ENCODE assay signal across 25 cellular contexts in genomic region chr9:34599546-34599945, GRCh38. TPM values are rescaled to one million over a fixed set of nuclear protein-coding genes. Genes with fewer than 3 reads are reported as not detected.
DNase-seq lines count a peak whose midpoint lies in the region; ATAC-seq, FAIRE-seq and TF ChIP-seq lines count a peak whose summit lies in the region.
"Had no signal": no experiment of that assay in that cellular context is flagged by ENCODE, and none has a peak within 500 bp of the region (broad histone marks: within the 10 kb centered on the region; RNA-seq: fewer than 3 reads in every experiment).

No MANE protein-coding gene starts in this region.

- no TSS peak for BruUV-seq in K562 (replicated peaks; lab: Mats Ljungman, UMichigan)

- no peak for TF ChIP-seq RAD21 in SK-N-SH (IDR thresholded peaks at IDR 0.05; ENCODE audit: low read length)
- 0 out of 4 replicates have a peak, but pooled peaks of 1 of the 2 experiments have one; percentile 10 for TF ChIP-seq RAD21 in K562 (CRISPR knock-in tag; conservative IDR thresholded peaks at IDR 0.05 in 1 of 2, IDR thresholded peaks at IDR 0.05 in 1 of 2)

- H3K4me1 ChIP-seq in SK-N-SH (ENCODE audit: control insufficient read depth in 1 of 2, insufficient read depth in 2 of 2, low read depth in 1 of 2, low read length in 1 of 2) (peaks cover 0 to 7% of the 10 kb centered on the region in 2 experiments; a peak in 1 of 4 replicates), K562 (replicated peaks in 1 of 2; ENCODE audit: control insufficient read depth in 2 of 2, insufficient read depth in 2 of 2, low read length in 2 of 2) (peaks cover 0 to 4% of the 10 kb centered on the region in 2 experiments; a peak in 1 of 5 replicates)
- H3K4me1 ChIP-seq: A549 had no signal

- TF ChIP-seq CTCF in SK-N-SH (IDR thresholded peaks at IDR 0.05) (no peak), K562 (IDR thresholded peaks at IDR 0.05 in 2 of 3, conservative IDR thresholded peaks at IDR 0.05 in 1 of 3; ENCODE audit: insufficient read depth in 2 of 3, low read depth in 1 of 3, low read length in 3 of 3) (no peak)

- H3K9ac ChIP-seq in SK-N-SH (no peak overlapping the region), K562 (ENCODE audit: insufficient read depth in 1 of 2, low read depth in 2 of 2, low read length in 2 of 2) (no peak overlapping the region)
- H3K9ac ChIP-seq: GM23248 had no signal

- no peak overlapping the region for H3K4me3 ChIP-seq in SK-N-SH (ENCODE audit: low read depth in 2 of 2, low read length in 1 of 2)
- H3K4me3 ChIP-seq in K562: no peak overlapping the region
- H3K4me3 ChIP-seq: A549, GM23248 had no signal

- no peaks in the 10 kb centered on the region for H3K9me3 ChIP-seq in SK-N-SH
- H3K9me3 ChIP-seq in K562 (replicated peaks; ENCODE audit: control insufficient read depth, insufficient read depth, low read depth, low read length): no peaks in the 10 kb centered on the region
- H3K9me3 ChIP-seq: A549 had no signal

- H4K20me1 ChIP-seq in SK-N-SH (ENCODE audit: insufficient read depth) (no peaks in the 10 kb centered on the region), K562 (replicated peaks; ENCODE audit: control insufficient read depth, insufficient read depth, low read length) (peaks cover 10% of the 10 kb centered on the region; the same call in 1 of the 2 replicates)

- H3K79me2 ChIP-seq in SK-N-SH (ENCODE audit: insufficient read depth) (no peaks in the 10 kb centered on the region), K562 (ENCODE audit: control insufficient read depth, insufficient read depth, low read length) (no peaks in the 10 kb centered on the region)

- no peak overlapping the region for H2AFZ ChIP-seq in SK-N-SH (ENCODE audit: low read depth)
- H2AFZ ChIP-seq in K562 (ENCODE audit: low read depth, low read length): no peak overlapping the region
- H2AFZ ChIP-seq: GM23248 had no signal

- CTCF ChIA-PET in SK-N-SH (lab: Yijun Ruan, JAX) (interaction anchor here (0.8 to 4.8 kb wide), 11 partner anchors 13 to 254 kb away, joined by 3 to 55 read pairs (median 4); partner anchors contain the start of gene RPP25L), K562 (lab: Yijun Ruan, JAX; ENCODE audit: low intra/inter-chr PET ratio) (no interaction called here)

- no peak overlapping the region for H3K4me2 ChIP-seq in SK-N-SH
- H3K4me2 ChIP-seq in K562 (ENCODE audit: insufficient read depth, low read length): no peak overlapping the region
- H3K4me2 ChIP-seq: A549 had no signal

- in situ Hi-C loops in K562 (cut with MboI): no loop called here

- no peak for TF ChIP-seq EP300 in SK-N-SH (IDR thresholded peaks at IDR 0.05; ENCODE audit: borderline replicate concordance in 1 of 2, low read depth in 1 of 2, low read length in 1 of 2)
- TF ChIP-seq EP300 in K562 (IDR thresholded peaks at IDR 0.05; ENCODE audit: low read length): no peak

- ATAC-seq in SK-N-SH treated with all-trans-retinoic acid at 6 μM for 48 hours (no peak), K562 (peak; percentile 41; the same call in 2 of the 3 replicates), HG03432 (IDR thresholded peaks at IDR 0.05; ENCODE audit: unreplicated experiment) (no peak)
- ATAC-seq: A549 had no signal

- H3F3A ChIP-seq in SK-N-SH (replicated peaks; ENCODE audit: insufficient read depth): no peaks in the 10 kb centered on the region

- no peak for TF ChIP-seq POLR2A in K562 (conservative IDR thresholded peaks at IDR 0.05)

- no peaks in the 10 kb centered on the region for H3K9me2 ChIP-seq in SK-N-SH

- H3K9me1 ChIP-seq in K562 (ENCODE audit: control insufficient read depth, insufficient read depth, low read length): no peaks in the 10 kb centered on the region

- peak; percentile 60 for DNase-seq in SK-N-SH
- DNase-seq in K562 (ENCODE audit: extremely low read depth in 1 of 4, low spot score in 3 of 4): peak in 1 of 4 experiments; percentile 43
- DNase-seq in myocyte (ENCODE audit: low read depth): peak; percentile 44
- no peak for DNase-seq in AG08396 (ENCODE audit: low spot score)
- DNase-seq in stimulated activated CD4-positive, alpha-beta T cell treated with anti-CD3 and anti-CD28 coated beads, Interleukin-1b, Interleukin-23, amount 100 ng/mL, for 48 hours: no peak
- DNase-seq: 8988T; ACHN; C1 segment of cervical spinal cord; Calu3; CD4-positive, alpha-beta memory T cell; COR-L47; DMS53; DMS79 treated with DMSO at 0.1 percent for 48 hours; GF-D8; GM23248; H7; HCEC 1CT had no signal

- H3K27ac ChIP-seq in SK-N-SH (ENCODE audit: low read depth in 2 of 2, low read length in 1 of 2) (no peak overlapping the region), K562 (ENCODE audit: extremely low read depth, low read depth, low read length) (no peak overlapping the region)
- H3K27ac ChIP-seq: A549, GM23248 had no signal

- POLR2A ChIA-PET in SK-N-SH (lab: Yijun Ruan, JAX) (no interaction called here), K562 (lab: Yijun Ruan, JAX) (interaction anchor here (0.6 to 1.2 kb wide), 4 partner anchors 16 to 169 kb away, joined by 3 to 4 read pairs (median 4); no protein-coding TSS in a partner anchor)

- no peak for FAIRE-seq in K562 (lab: Jason Lieb, UNC)
- FAIRE-seq: A549, GM12891, GM18507, H1 had no signal

- 57% methylated on average over 1 of the region's 1 CpG for WGBS in SK-N-SH (ENCODE audit: low lambda C conversion rate)
- WGBS in K562 (ENCODE audit: insufficient coverage, low coverage, missing lambda C conversion rate): 0% methylated on average over 1 of the region's 1 CpG

- intact Hi-C loops in K562 (cut with micrococcal nuclease): loop anchor here (2.0 kb wide), 1 partner anchor 27 kb away; no protein-coding TSS in a partner anchor

- H3K36me3 ChIP-seq in SK-N-SH (replicated peaks in 1 of 2; ENCODE audit: control insufficient read depth in 1 of 2, insufficient read depth in 2 of 2, low read length in 1 of 2): no peaks in the 10 kb centered on the region
- H3K36me3 ChIP-seq in K562 (ENCODE audit: control insufficient read depth, insufficient read depth, low read length): no peaks in the 10 kb centered on the region

- H3K27me3 ChIP-seq in SK-N-SH (ENCODE audit: insufficient read depth): no peaks in the 10 kb centered on the region; the same call in 1 of the 2 replicates
- no peaks in the 10 kb centered on the region for H3K27me3 ChIP-seq in K562 (ENCODE audit: control insufficient read depth in 2 of 2, insufficient read depth in 2 of 2, low read length in 2 of 2)

RNA-seq across cellular contexts. Expression of gene CNTFR, which starts 10.0 kb away (rescaled TPM):
- 1.8 and 3.7 TPM in 2 replicates for polyA plus RNA-seq in SK-N-SH (2012; rRNA removed)
- 2.5 and 5.0 TPM in 2 replicates for polyA plus RNA-seq in SK-N-SH (2012; cell fraction: cytosol; rRNA removed)
- 1.2 and 2.3 TPM in 2 replicates for polyA plus RNA-seq in SK-N-SH (2012; cell fraction: nucleus; rRNA removed)
- not detected in 2 replicates for total RNA-seq in K562 (2011; cell fraction: chromatin; rRNA removed; ENCODE audit: low replicate concordance)
- total RNA-seq in K562 (2011; cell fraction: nucleolus; rRNA removed): not detected in 2 replicates
- not detected in 2 replicates for total RNA-seq in K562 (2011; cell fraction: nucleoplasm; rRNA removed)
- not detected in 2 replicates for total RNA-seq in K562 (2014; rRNA removed)
- total RNA-seq in K562 (2014; rRNA removed; fragmentation: Illumina TruSeq; extraction: Trizol): not detected in 2 replicates
- total RNA-seq in K562 (2015; rRNA removed; fragmentation: Illumina TruSeq; extraction: Trizol): not detected in 2 replicates
- total RNA-seq in K562 (2021): not detected in 2 replicates
- not detected in 2 replicates for polyA plus RNA-seq in K562 (2011; rRNA removed)
- polyA plus RNA-seq in K562 (2011; cell fraction: cytosol; rRNA removed): not detected in 2 replicates
- polyA plus RNA-seq in K562 (2011; cell fraction: nucleus; rRNA removed): not detected in 2 replicates
- polyA plus RNA-seq in K562 (2012): not detected in 2 replicates
- polyA plus RNA-seq in K562 (2014; fragmentation: Illumina TruSeq; extraction: Trizol): not detected in 2 replicates
- not detected for polyA plus RNA-seq in K562 (2014; fragmentation: Nextera tagmentation; extraction: Ambion mirVana)
- not detected in 2 replicates for polyA plus RNA-seq in K562 (2014; rRNA removed)
- not detected in 2 replicates for polyA minus RNA-seq in K562 (2011; rRNA and poly(A)+ RNA removed)
- not detected in 2 replicates for polyA minus RNA-seq in K562 (2011; cell fraction: cytosol; rRNA and poly(A)+ RNA removed)
- polyA minus RNA-seq in K562 (2011; cell fraction: nucleus; rRNA and poly(A)+ RNA removed): not detected in 2 replicates
- 0.05 TPM in 1 of 2 replicates, not detected in the other for total RNA-seq in myocyte
- polyA plus RNA-seq in myocyte (2012): not detected
- total RNA-seq: Calu3; CD4-positive, alpha-beta memory T cell; Daoy; GM23248 had no signal
- polyA plus RNA-seq: CD4-positive, alpha-beta memory T cell; GM23248 had no signal

RNA-seq across cellular contexts. Expression of gene RPP25L, which starts 12.4 kb away (rescaled TPM):
- 46.3 and 47.6 TPM in 2 replicates for polyA plus RNA-seq in SK-N-SH (2012; rRNA removed)
- polyA plus RNA-seq in SK-N-SH (2012; cell fraction: cytosol; rRNA removed): 22.6 and 32.3 TPM in 2 replicates
- polyA plus RNA-seq in SK-N-SH (2012; cell fraction: nucleus; rRNA removed): 21.7 and 29.2 TPM in 2 replicates
- 4.8 and 13.1 TPM in 2 replicates for total RNA-seq in K562 (2011; cell fraction: chromatin; rRNA removed; ENCODE audit: low replicate concordance)
- total RNA-seq in K562 (2011; cell fraction: nucleolus; rRNA removed): 24.3 and 25.9 TPM in 2 replicates
- 14.3 and 16.9 TPM in 2 replicates for total RNA-seq in K562 (2011; cell fraction: nucleoplasm; rRNA removed)
- 42.0 and 51.6 TPM in 2 replicates for total RNA-seq in K562 (2014; rRNA removed)
- 12.1 and 19.1 TPM in 2 replicates for total RNA-seq in K562 (2014; rRNA removed; fragmentation: Illumina TruSeq; extraction: Trizol)
- 24.6 and 25.4 TPM in 2 replicates for total RNA-seq in K562 (2015; rRNA removed; fragmentation: Illumina TruSeq; extraction: Trizol)
- total RNA-seq in K562 (2021): 34.9 and 38.2 TPM in 2 replicates
- 31.5 and 36.7 TPM in 2 replicates for polyA plus RNA-seq in K562 (2011; rRNA removed)
- 43.6 and 104 TPM in 2 replicates for polyA plus RNA-seq in K562 (2011; cell fraction: cytosol; rRNA removed)
- polyA plus RNA-seq in K562 (2011; cell fraction: nucleus; rRNA removed): 25.2 and 35.0 TPM in 2 replicates
- 38.1 and 40.0 TPM in 2 replicates for polyA plus RNA-seq in K562 (2012)
- polyA plus RNA-seq in K562 (2014; fragmentation: Illumina TruSeq; extraction: Trizol): 19.7 and 39.2 TPM in 2 replicates
- 10 to 100 TPM; 16.3 to 29.0 TPM for polyA plus RNA-seq in K562 (2014; fragmentation: Nextera tagmentation; extraction: Ambion mirVana)
- polyA plus RNA-seq in K562 (2014; rRNA removed): 43.7 and 48.2 TPM in 2 replicates
- polyA minus RNA-seq in K562 (2011; rRNA and poly(A)+ RNA removed): 6.4 and 8.7 TPM in 2 replicates
- polyA minus RNA-seq in K562 (2011; cell fraction: cytosol; rRNA and poly(A)+ RNA removed): 15.8 and 16.4 TPM in 2 replicates
- 8.1 and 13.2 TPM in 2 replicates for polyA minus RNA-seq in K562 (2011; cell fraction: nucleus; rRNA and poly(A)+ RNA removed)
- total RNA-seq in myocyte: 26.1 and 39.4 TPM in 2 replicates
- 27.2 TPM for polyA plus RNA-seq in myocyte (2012)

RNA-seq across cellular contexts. Expression of gene DCTN3, which starts 20.7 kb away (rescaled TPM):
- polyA plus RNA-seq in SK-N-SH (2012; rRNA removed) (210 and 300 TPM in 2 replicates), K562 (2011; rRNA removed) (44.5 and 76.3 TPM in 2 replicates), K562 (2014; fragmentation: Illumina TruSeq; extraction: Trizol) (41.9 and 47.0 TPM in 2 replicates), K562 (2014; fragmentation: Nextera tagmentation; extraction: Ambion mirVana) (10 to 100 TPM; 11.0 to 26.2 TPM), K562 (2014; rRNA removed) (45.1 and 49.2 TPM in 2 replicates)
- polyA plus RNA-seq in SK-N-SH (2012; cell fraction: cytosol; rRNA removed): 232 and 236 TPM in 2 replicates
- polyA plus RNA-seq in SK-N-SH (2012; cell fraction: nucleus; rRNA removed): 163 and 193 TPM in 2 replicates
- 25.9 and 51.8 TPM in 2 replicates for total RNA-seq in K562 (2011; cell fraction: chromatin; rRNA removed; ENCODE audit: low replicate concordance)
- total RNA-seq in K562 (2011; cell fraction: nucleolus; rRNA removed): 32.0 and 36.7 TPM in 2 replicates
- total RNA-seq in K562 (2011; cell fraction: nucleoplasm; rRNA removed): 37.9 and 46.9 TPM in 2 replicates
- total RNA-seq in K562 (2014; rRNA removed) (50.8 and 74.8 TPM in 2 replicates), K562 (2014; rRNA removed; fragmentation: Illumina TruSeq; extraction: Trizol) (30.8 and 31.3 TPM in 2 replicates), K562 (2015; rRNA removed; fragmentation: Illumina TruSeq; extraction: Trizol) (37.2 and 38.2 TPM in 2 replicates), K562 (2021) (51.0 and 53.4 TPM in 2 replicates), myocyte (57.2 and 98.8 TPM in 2 replicates)
- polyA plus RNA-seq in K562 (2011; cell fraction: cytosol; rRNA removed): 55.4 and 58.3 TPM in 2 replicates
- 73.3 and 73.7 TPM in 2 replicates for polyA plus RNA-seq in K562 (2011; cell fraction: nucleus; rRNA removed)
- polyA plus RNA-seq in K562 (2012): 80.4 and 98.2 TPM in 2 replicates
- polyA minus RNA-seq in K562 (2011; rRNA and poly(A)+ RNA removed): 23.0 and 41.7 TPM in 2 replicates
- 12.4 and 19.5 TPM in 2 replicates for polyA minus RNA-seq in K562 (2011; cell fraction: cytosol; rRNA and poly(A)+ RNA removed)
- polyA minus RNA-seq in K562 (2011; cell fraction: nucleus; rRNA and poly(A)+ RNA removed): 20.6 and 25.7 TPM in 2 replicates
- 142 TPM for polyA plus RNA-seq in myocyte (2012)

RNA-seq across cellular contexts. Expression of gene ARID3C, which starts 29.3 kb away (rescaled TPM):
- polyA plus RNA-seq in SK-N-SH (2012; rRNA removed): 0.08 and 0.11 TPM in 2 replicates
- polyA plus RNA-seq in SK-N-SH (2012; cell fraction: cytosol; rRNA removed): 0.09 and 0.13 TPM in 2 replicates
- polyA plus RNA-seq in SK-N-SH (2012; cell fraction: nucleus; rRNA removed): 0.29 and 0.38 TPM in 2 replicates
- total RNA-seq in K562 (2011; cell fraction: chromatin; rRNA removed; ENCODE audit: low replicate concordance): not detected in 2 replicates
- total RNA-seq in K562 (2011; cell fraction: nucleolus; rRNA removed): not detected in 2 replicates
- total RNA-seq in K562 (2011; cell fraction: nucleoplasm; rRNA removed): not detected in 2 replicates
- total RNA-seq in K562 (2014; rRNA removed): not detected in 2 replicates
- not detected in 2 replicates for total RNA-seq in K562 (2014; rRNA removed; fragmentation: Illumina TruSeq; extraction: Trizol)
- not detected in 2 replicates for total RNA-seq in K562 (2015; rRNA removed; fragmentation: Illumina TruSeq; extraction: Trizol)
- not detected in 2 replicates for total RNA-seq in K562 (2021)
- polyA plus RNA-seq in K562 (2011; rRNA removed): not detected in 2 replicates
- polyA plus RNA-seq in K562 (2011; cell fraction: cytosol; rRNA removed): not detected in 2 replicates
- polyA plus RNA-seq in K562 (2011; cell fraction: nucleus; rRNA removed): not detected in 2 replicates
- not detected in 2 replicates for polyA plus RNA-seq in K562 (2012)
- polyA plus RNA-seq in K562 (2014; fragmentation: Illumina TruSeq; extraction: Trizol): not detected in 2 replicates
- polyA plus RNA-seq in K562 (2014; fragmentation: Nextera tagmentation; extraction: Ambion mirVana): not detected
- polyA plus RNA-seq in K562 (2014; rRNA removed): not detected in 2 replicates
- not detected in 2 replicates for polyA minus RNA-seq in K562 (2011; rRNA and poly(A)+ RNA removed)
- not detected in 2 replicates for polyA minus RNA-seq in K562 (2011; cell fraction: cytosol; rRNA and poly(A)+ RNA removed)
- polyA minus RNA-seq in K562 (2011; cell fraction: nucleus; rRNA and poly(A)+ RNA removed): not detected in 2 replicates
- total RNA-seq in myocyte: 0.16 TPM in 1 of 2 replicates, not detected in the other
- not detected for polyA plus RNA-seq in myocyte (2012)
- total RNA-seq: Calu3; CD4-positive, alpha-beta memory T cell; Daoy; H1; H7 had no signal
- polyA plus RNA-seq: BJ; CD4-positive, alpha-beta memory T cell; GM23248 had no signal

RNA-seq across cellular contexts. Expression of gene SIGMAR1, which starts 38.0 kb away (rescaled TPM):
- 73.7 and 79.0 TPM in 2 replicates for polyA plus RNA-seq in SK-N-SH (2012; rRNA removed)
- 50.9 and 78.9 TPM in 2 replicates for polyA plus RNA-seq in SK-N-SH (2012; cell fraction: cytosol; rRNA removed)
- 37.3 and 41.3 TPM in 2 replicates for polyA plus RNA-seq in SK-N-SH (2012; cell fraction: nucleus; rRNA removed)
- 21.4 and 50.2 TPM in 2 replicates for total RNA-seq in K562 (2011; cell fraction: chromatin; rRNA removed; ENCODE audit: low replicate concordance)
- total RNA-seq in K562 (2011; cell fraction: nucleolus; rRNA removed): 73.4 and 78.2 TPM in 2 replicates
- 74.2 and 94.8 TPM in 2 replicates for total RNA-seq in K562 (2011; cell fraction: nucleoplasm; rRNA removed)
- total RNA-seq in K562 (2014; rRNA removed): 43.0 and 57.5 TPM in 2 replicates
- total RNA-seq in K562 (2014; rRNA removed; fragmentation: Illumina TruSeq; extraction: Trizol): 31.4 and 33.5 TPM in 2 replicates
- total RNA-seq in K562 (2015; rRNA removed; fragmentation: Illumina TruSeq; extraction: Trizol): 29.9 and 31.2 TPM in 2 replicates
- 50.4 and 55.8 TPM in 2 replicates for total RNA-seq in K562 (2021)
- 22.1 and 35.2 TPM in 2 replicates for polyA plus RNA-seq in K562 (2011; rRNA removed)
- 27.7 and 82.4 TPM in 2 replicates for polyA plus RNA-seq in K562 (2011; cell fraction: cytosol; rRNA removed)
- 21.6 and 54.1 TPM in 2 replicates for polyA plus RNA-seq in K562 (2011; cell fraction: nucleus; rRNA removed)
- 38.6 and 45.7 TPM in 2 replicates for polyA plus RNA-seq in K562 (2012)
- 75.2 and 80.0 TPM in 2 replicates for polyA plus RNA-seq in K562 (2014; fragmentation: Illumina TruSeq; extraction: Trizol)
- 10 to 100 TPM in 1 of 2 experiments, 1 to 10 TPM in 1; 6.9 to 16.4 TPM for polyA plus RNA-seq in K562 (2014; fragmentation: Nextera tagmentation; extraction: Ambion mirVana)
- polyA plus RNA-seq in K562 (2014; rRNA removed): 56.6 and 57.5 TPM in 2 replicates
- polyA minus RNA-seq in K562 (2011; rRNA and poly(A)+ RNA removed): 11.8 and 22.6 TPM in 2 replicates
- polyA minus RNA-seq in K562 (2011; cell fraction: cytosol; rRNA and poly(A)+ RNA removed): 19.7 and 24.0 TPM in 2 replicates
- 16.7 and 20.7 TPM in 2 replicates for polyA minus RNA-seq in K562 (2011; cell fraction: nucleus; rRNA and poly(A)+ RNA removed)
- 103 and 122 TPM in 2 replicates for total RNA-seq in myocyte
- polyA plus RNA-seq in myocyte (2012): 98.8 TPM

Comparison
In these comparisons a context has a peak if more than half of its experiments do, and no peak if none do; other contexts are left out.
1. DNase-seq: peak in SK-N-SH (single experiment) and myocyte (single experiment); none in AG08396 (single experiment) and stimulated activated CD4-positive, alpha-beta T cell treated with anti-CD3 and anti-CD28 coated beads, Interleukin-1b, Interleukin-23, amount 100 ng/mL, for 48 hours (single experiment).